ENCODE assay signal across 21 cellular contexts in the genomic region with DNA sequence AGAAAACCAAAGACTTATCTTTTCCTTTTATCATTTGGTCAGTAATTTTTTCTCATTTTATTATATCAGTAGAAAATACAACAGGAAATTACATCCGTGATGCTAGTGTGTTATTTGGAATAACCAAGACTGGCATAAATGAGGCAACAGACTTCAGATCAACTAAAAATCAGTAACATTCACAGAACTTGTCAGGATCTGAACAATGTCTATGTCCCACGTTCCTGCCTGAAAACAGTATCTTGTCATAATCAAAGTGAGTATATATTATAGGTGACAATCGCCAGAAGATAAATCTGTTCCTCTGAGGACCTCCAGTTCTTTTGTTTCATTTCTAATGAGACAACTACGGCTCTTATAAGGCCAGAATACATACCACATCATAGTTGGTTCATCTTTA. TPM values are rescaled to one million over a fixed set of nuclear protein-coding genes. Genes with fewer than 3 reads are reported as not detected.
A peak's percentile ranks its signal among the peaks of the same experiment; 100 is the strongest.
DNase-seq lines count a peak whose midpoint lies in the region; ATAC-seq and TF ChIP-seq lines count a peak whose summit lies in the region.
"Had no signal": no experiment of that assay in that cellular context is flagged by ENCODE, and none has a peak within 500 bp of the region (broad histone marks: within the 10 kb centered on the region; RNA-seq: fewer than 3 reads in every experiment).

No MANE protein-coding gene starts in this region.

- H3K9me3 Mint-ChIP-seq in activated naive CD8-positive, alpha-beta T cell (ENCODE audit: low read depth) = no peaks in the 10 kb centered on the region
- no peaks in the 10 kb centered on the region for H3K9me3 Mint-ChIP-seq in activated naive CD8-positive, alpha-beta T cell treated with anti-CD3 and anti-CD28 coated beads, Interleukin-2, amount 50 U/mL, for 24 hours
- H3K9me3 Mint-ChIP-seq: CD4-positive, alpha-beta memory T cell; CD8-positive, alpha-beta memory T cell had no signal

- no peak for ATAC-seq in activated naive CD8-positive, alpha-beta T cell treated with anti-CD3 and anti-CD28 coated beads, Interleukin-2, amount 50 U/mL, for 24 hours
- ATAC-seq in SK-N-SH treated with all-trans-retinoic acid at 6 μM for 48 hours (peak; percentile 9; the same call in 1 of the 3 replicates), left lobe of liver (no peak)
- ATAC-seq: A549, GM12878 had no signal

- DNase-seq in activated naive CD8-positive, alpha-beta T cell treated with anti-CD3 and anti-CD28 coated beads, Interleukin-2, amount 50 U/mL, for 24 hours = no peak
- DNase-seq in AG08395 (ENCODE audit: low spot score) = no peak
- no peak for DNase-seq in left lobe of liver (ENCODE audit: low spot score)
- DNase-seq: BE2C; C1 segment of cervical spinal cord; CD4-positive, alpha-beta memory T cell; CD4-positive, CD25-positive, alpha-beta regulatory T cell; CD8-positive, alpha-beta memory T cell; COR-L47; DMS 273 treated with DMSO at 0.1 percent for 48 hours; DMS153; DMS53; DMS79; DND-41; EL; GDM1 had no signal

- no peaks in the 10 kb centered on the region for H3K4me1 Mint-ChIP-seq in activated naive CD8-positive, alpha-beta T cell (ENCODE audit: low read depth)
- peaks cover 3% of the 10 kb centered on the region for H3K4me1 Mint-ChIP-seq in activated naive CD8-positive, alpha-beta T cell treated with anti-CD3 and anti-CD28 coated beads, Interleukin-2, amount 50 U/mL, for 24 hours
- H3K4me1 Mint-ChIP-seq: CD4-positive, alpha-beta memory T cell; CD4-positive, CD25-positive, alpha-beta regulatory T cell; CD8-positive, alpha-beta memory T cell had no signal

- no peaks in the 10 kb centered on the region for H3K36me3 Mint-ChIP-seq in activated naive CD8-positive, alpha-beta T cell
- no peaks in the 10 kb centered on the region for H3K36me3 Mint-ChIP-seq in activated naive CD8-positive, alpha-beta T cell treated with anti-CD3 and anti-CD28 coated beads, Interleukin-2, amount 50 U/mL, for 24 hours (ENCODE audit: low read depth)
- H3K36me3 Mint-ChIP-seq: CD14-positive monocyte; CD4-positive, alpha-beta memory T cell; CD4-positive, CD25-positive, alpha-beta regulatory T cell; CD8-positive, alpha-beta memory T cell had no signal

- peaks cover 3% of the 10 kb centered on the region for H3K27me3 Mint-ChIP-seq in activated naive CD8-positive, alpha-beta T cell
- H3K27me3 Mint-ChIP-seq in activated naive CD8-positive, alpha-beta T cell treated with anti-CD3 and anti-CD28 coated beads, Interleukin-2, amount 50 U/mL, for 24 hours = peaks cover 7% of the 10 kb centered on the region
- H3K27me3 Mint-ChIP-seq: CD4-positive, CD25-positive, alpha-beta regulatory T cell had no signal

- H3K27ac Mint-ChIP-seq in activated naive CD8-positive, alpha-beta T cell = peak overlapping the region; percentile 7
- no peak overlapping the region for H3K27ac Mint-ChIP-seq in activated naive CD8-positive, alpha-beta T cell treated with anti-CD3 and anti-CD28 coated beads, Interleukin-2, amount 50 U/mL, for 24 hours
- H3K27ac Mint-ChIP-seq: CD14-positive monocyte; CD4-positive, alpha-beta memory T cell; CD4-positive, CD25-positive, alpha-beta regulatory T cell; CD8-positive, alpha-beta memory T cell had no signal

- no peak overlapping the region for H3K4me3 Mint-ChIP-seq in activated naive CD8-positive, alpha-beta T cell
- H3K4me3 Mint-ChIP-seq in activated naive CD8-positive, alpha-beta T cell treated with anti-CD3 and anti-CD28 coated beads, Interleukin-2, amount 50 U/mL, for 24 hours = no peak overlapping the region
- H3K4me3 Mint-ChIP-seq: CD14-positive monocyte; CD4-positive, alpha-beta memory T cell; CD4-positive, CD25-positive, alpha-beta regulatory T cell; CD8-positive, alpha-beta memory T cell had no signal

TF ChIP-seq in SK-N-SH treated with all-trans-retinoic acid at 6 μM for 48 hours, 23 proteins besides CTCF, POLR2A, EP300 and RAD21:
- TF ChIP-seq GLIS3 (CRISPR knock-in tag; IDR thresholded peaks at IDR 0.05) (no peak), ZC3H10 (CRISPR knock-in tag; IDR thresholded peaks at IDR 0.05) (peak; percentile 8; the same call in 1 of the 2 replicates), SNAI2 (CRISPR knock-in tag; IDR thresholded peaks at IDR 0.05) (no peak), OSR1 (CRISPR knock-in tag; IDR thresholded peaks at IDR 0.05) (no peak), TOX (CRISPR knock-in tag; IDR thresholded peaks at IDR 0.05; ENCODE audit: borderline replicate concordance) (0 out of 2 replicates have a peak, but pooled peaks have one; percentile 39)
- TF ChIP-seq, protein P1, sequence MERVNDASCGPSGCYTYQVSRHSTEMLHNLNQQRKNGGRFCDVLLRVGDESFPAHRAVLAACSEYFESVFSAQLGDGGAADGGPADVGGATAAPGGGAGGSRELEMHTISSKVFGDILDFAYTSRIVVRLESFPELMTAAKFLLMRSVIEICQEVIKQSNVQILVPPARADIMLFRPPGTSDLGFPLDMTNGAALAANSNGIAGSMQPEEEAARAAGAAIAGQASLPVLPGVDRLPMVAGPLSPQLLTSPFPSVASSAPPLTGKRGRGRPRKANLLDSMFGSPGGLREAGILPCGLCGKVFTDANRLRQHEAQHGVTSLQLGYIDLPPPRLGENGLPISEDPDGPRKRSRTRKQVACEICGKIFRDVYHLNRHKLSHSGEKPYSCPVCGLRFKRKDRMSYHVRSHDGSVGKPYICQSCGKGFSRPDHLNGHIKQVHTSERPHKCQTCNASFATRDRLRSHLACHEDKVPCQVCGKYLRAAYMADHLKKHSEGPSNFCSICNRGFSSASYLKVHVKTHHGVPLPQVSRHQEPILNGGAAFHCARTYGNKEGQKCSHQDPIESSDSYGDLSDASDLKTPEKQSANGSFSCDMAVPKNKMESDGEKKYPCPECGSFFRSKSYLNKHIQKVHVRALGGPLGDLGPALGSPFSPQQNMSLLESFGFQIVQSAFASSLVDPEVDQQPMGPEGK (CRISPR knock-in tag; IDR thresholded peaks at IDR 0.05; ENCODE audit: borderline replicate concordance) = no peak
TF ChIP-seq in SK-N-SH treated with all-trans-retinoic acid at 6 μM for 48 hours: peak in this region for 2.

RNA-seq across cellular contexts. Expression of a gene that starts 41.8 kb away (rescaled TPM):
- 0.03 TPM for total RNA-seq in left lobe of liver
